Comparison of ENCODE assay signal across 23 cellular contexts in genomic region chr10:5525581-5526271, GRCh38. TPM values are rescaled to one million over a fixed set of nuclear protein-coding genes. Genes with fewer than 3 reads are reported as not detected.
DNase-seq lines count a peak whose midpoint lies in the region; ATAC-seq, FAIRE-seq and TF ChIP-seq lines count a peak whose summit lies in the region.
"Had no signal": no experiment of that assay in that cellular context is flagged by ENCODE, and none has a peak within 500 bp of the region (broad histone marks: within the 10 kb centered on the region; RNA-seq: fewer than 3 reads in every experiment).

No MANE protein-coding gene starts in this region.

- FAIRE-seq in bronchial epithelial cell (lab: Jason Lieb, UNC) = peak; percentile 76
- FAIRE-seq: islet of Langerhans had no signal

- H3K4me3 ChIP-seq in bronchial epithelial cell (ENCODE audit: low read depth, low read length) = no peak overlapping the region

- no peak for ATAC-seq in GM18861 (IDR thresholded peaks at IDR 0.05; ENCODE audit: unreplicated experiment)
- ATAC-seq: stimulated activated effector memory CD8-positive, alpha-beta T cell treated with anti-CD3 and anti-CD28 coated beads, Interleukin-12 subunit alpha, Interleukin-12 subunit beta, amount 100 ng/mL, for 72 hours had no signal

- no peaks in the 10 kb centered on the region for H3K36me3 ChIP-seq in bronchial epithelial cell (ENCODE audit: control insufficient read depth, insufficient read depth, low read length)
- H3K36me3 ChIP-seq: BE2C, neutrophil had no signal

- H3K27me3 ChIP-seq in bronchial epithelial cell (ENCODE audit: control insufficient read depth, insufficient read depth, low read length) = no peaks in the 10 kb centered on the region
- H3K27me3 ChIP-seq: BE2C, neutrophil had no signal

- TF ChIP-seq CTCF in bronchial epithelial cell (IDR thresholded peaks at IDR 0.05; ENCODE audit: insufficient read depth, low read length, severe bottlenecking) = no peak

- DNase-seq in HT1080 (ENCODE audit: low read depth) (peak; percentile 25), bronchial epithelial cell (ENCODE audit: low read depth) (peak; percentile 73), islet precursor cell (peak; percentile 48), superior temporal gyrus (ENCODE audit: extremely low spot score) (peak; percentile 21), DMS153 (lab: John Stamatoyannopoulos, UW) (no peak), NCI-H2081 treated with DMSO at 0.1 percent for 48 hours (lab: John Stamatoyannopoulos, UW) (no peak)
- DNase-seq: activated CD4-positive, alpha-beta T cell treated with anti-CD3 and anti-CD28 coated beads, Interleukin-2, amount 10 ng/mL, durations not matched to agents 24 days and 14 days; activated naive CD8-positive, alpha-beta T cell treated with anti-CD3 and anti-CD28 coated beads, Interleukin-2, amount 10 ng/mL, durations not matched to agents 7 days and 5 days; activated T-cell treated with anti-CD3 and anti-CD28 coated beads, Interleukin-2, amount 50 U/mL, for 1 hour; BE2C; DMS79 treated with DMSO at 0.1 percent for 48 hours; NCI-H1930; NCI-H524 treated with DMSO at 0.1 percent for 48 hours; T-helper 9 cell had no signal

RNA-seq across cellular contexts. Expression of gene CALML3, which starts 1.0 kb away (rescaled TPM):
- not detected in 2 replicates for total RNA-seq in HT1080 (2014; rRNA removed; shearing (Covaris generic))
- polyA plus RNA-seq in HT1080 (2015; cell fraction: cytosol; rRNA removed) = not detected in 2 replicates
- polyA plus RNA-seq in HT1080 (2015; cell fraction: nucleus; rRNA removed) = not detected in 2 replicates
- total RNA-seq in bronchial epithelial cell = 0.53 and 1.0 TPM in 2 replicates
- total RNA-seq: activated CD4-positive, alpha-beta T cell treated with anti-CD3 and anti-CD28 coated beads, Interleukin-2, amount 10 ng/mL, durations not matched to agents 24 days and 14 days; activated naive CD8-positive, alpha-beta T cell treated with anti-CD3 and anti-CD28 coated beads, Interleukin-2, amount 10 ng/mL, durations not matched to agents 7 days and 5 days; M059J; OCI-LY7; SK-MEL-5; skeletal muscle tissue had no signal

RNA-seq across cellular contexts. Expression of gene CALML5, which starts 26.4 kb away (rescaled TPM):
- total RNA-seq in HT1080 (2014; rRNA removed; shearing (Covaris generic)) = 1.4 TPM in 1 of 2 replicates, not detected in the other
- polyA plus RNA-seq in HT1080 (2015; cell fraction: cytosol; rRNA removed) = not detected in 2 replicates
- polyA plus RNA-seq in HT1080 (2015; cell fraction: nucleus; rRNA removed) = not detected in 2 replicates
- 0.79 and 4.4 TPM in 2 replicates for total RNA-seq in bronchial epithelial cell
- total RNA-seq: activated CD4-positive, alpha-beta T cell treated with anti-CD3 and anti-CD28 coated beads, Interleukin-2, amount 10 ng/mL, durations not matched to agents 24 days and 14 days; activated naive CD8-positive, alpha-beta T cell treated with anti-CD3 and anti-CD28 coated beads, Interleukin-2, amount 10 ng/mL, durations not matched to agents 7 days and 5 days; M059J; mesothelial cell of epicardium; OCI-LY7; SK-MEL-5; skeletal muscle tissue had no signal

Comparison
In these comparisons a context has a peak if more than half of its experiments do, and no peak if none do; other contexts are left out.
1. DNase-seq: peak in HT1080 (single experiment), bronchial epithelial cell (single experiment), islet precursor cell (single experiment) and superior temporal gyrus (single experiment); none in DMS153 (single experiment) and NCI-H2081 treated with DMSO at 0.1 percent for 48 hours (single experiment).